In genomic region chr17:27654654-27655524, GRCh38 we compare ENCODE assay signal across 8 cellular contexts. TPM values are rescaled to one million over a fixed set of nuclear protein-coding genes. Genes with fewer than 3 reads are reported as not detected.
A peak's percentile ranks its signal among the peaks of the same experiment; 100 is the strongest.
DNase-seq lines count a peak whose midpoint lies in the region; ATAC-seq and TF ChIP-seq lines count a peak whose summit lies in the region.

No MANE protein-coding gene starts in this region.

- peak; percentile 69 for TF ChIP-seq CTCF in coronary artery (IDR thresholded peaks at IDR 0.05)
- TF ChIP-seq CTCF in lower leg skin (IDR thresholded peaks at IDR 0.05) = peak in 1 of 3 donors; percentile 72

- no peak overlapping the region for H3K4me3 ChIP-seq in coronary artery
- no peak overlapping the region for H3K4me3 ChIP-seq in lower leg skin (ENCODE audit: low read depth, poor library complexity, severe bottlenecking)

- intact Hi-C loops in lower leg skin (cut with DNase I; ENCODE audit: low total_unique reads) = loop anchor here (5.0 kb wide), 2 partner anchors 53 to 102 kb away; no protein-coding TSS in a partner anchor

- DNase-seq in NCI-H2107 treated with DMSO at 0.1 percent for 48 hours (lab: John Stamatoyannopoulos, UW; ENCODE audit: unreplicated experiment) = peak; percentile 1
- DNase-seq in NCI-H2107 (lab: John Stamatoyannopoulos, UW) = no peak
- DNase-seq in NCI-H524 treated with DMSO at 0.1 percent for 48 hours (lab: John Stamatoyannopoulos, UW) = peak; percentile 65
- peak; percentile 48 to 62 for DNase-seq in activated CD4-positive, alpha-beta T cell treated with anti-CD3 and anti-CD28 coated beads for 4 hours
- DNase-seq in coronary artery (ENCODE audit: low spot score) = no peak
- peak; percentile 59 to 94 for DNase-seq in lower leg skin (ENCODE audit: low spot score in 2 of 2)
- DNase-seq in stimulated activated CD8-positive, alpha-beta memory T cell treated with anti-CD3 and anti-CD28 coated beads, Interleukin-15, amount 100 ng/mL, for 24 hours (ENCODE audit: low read depth) = peak; percentile 55

- ATAC-seq in HG03103 (IDR thresholded peaks at IDR 0.05; ENCODE audit: low read depth, unreplicated experiment) = peak; percentile 76

- no peak overlapping the region for H3K27ac ChIP-seq in coronary artery

- TF ChIP-seq POLR2A in lower leg skin (IDR thresholded peaks at IDR 0.05) = no peak

- 40 to 44% methylated on average over 34 of the region's 34 CpGs for WGBS in lower leg skin, 2 donors

RNA-seq across cellular contexts. Expression of gene LGALS9, which starts 23.9 kb away (rescaled TPM):
- 10 to 100 TPM in 2 of 4 donors, 1 to 10 TPM in 2; 3.4 to 15.5 (median 9.5) TPM for total RNA-seq in lower leg skin

Comparison
In these comparisons a context has a peak if more than half of its experiments do, and no peak if none do; other contexts are left out.
1. DNase-seq: peak in NCI-H2107 treated with DMSO at 0.1 percent for 48 hours (single experiment), NCI-H524 treated with DMSO at 0.1 percent for 48 hours (single experiment), activated CD4-positive, alpha-beta T cell treated with anti-CD3 and anti-CD28 coated beads for 4 hours (2 of 2), lower leg skin (2 of 2) and stimulated activated CD8-positive, alpha-beta memory T cell treated with anti-CD3 and anti-CD28 coated beads, Interleukin-15, amount 100 ng/mL, for 24 hours (single experiment); none in NCI-H2107 (single experiment) and coronary artery (single experiment).